ENCODE assay signal across 13 cellular contexts in genomic region chr2:174588463-174588862, GRCh38. TPM values are rescaled to one million over a fixed set of nuclear protein-coding genes. Genes with fewer than 3 reads are reported as not detected.
A peak's percentile ranks its signal among the peaks of the same experiment; 100 is the strongest.
DNase-seq lines count a peak whose midpoint lies in the region; ATAC-seq and TF ChIP-seq lines count a peak whose summit lies in the region.
"Had no signal": no experiment of that assay in that cellular context is flagged by ENCODE, and none has a peak within 500 bp of the region (broad histone marks: within the 10 kb centered on the region; RNA-seq: fewer than 3 reads in every experiment).

No MANE protein-coding gene starts in this region.

- H3K4me3 ChIP-seq in fibroblast of the aortic adventitia (ENCODE audit: low read depth, low read length) = no peak overlapping the region
- peak overlapping the region; percentile 31 for H3K4me3 ChIP-seq in rectal smooth muscle tissue (ENCODE audit: low read length)
- H3K4me3 ChIP-seq: GM12878 had no signal

- no peak overlapping the region for H3K9ac ChIP-seq in rectal smooth muscle tissue (ENCODE audit: low read length)

- H3K4me1 ChIP-seq in rectal smooth muscle tissue (ENCODE audit: control insufficient read depth, insufficient read depth, low read length) = peaks cover 11% of the 10 kb centered on the region

- no peaks in the 10 kb centered on the region for H3K27me3 Mint-ChIP-seq in T-helper 1 cell treated with Interleukin-12 subunit alpha and Interleukin-12 subunit beta and Interleukin-4 antibody, amounts not matched to agents 30 μg/mL and 1 μg/mL, for 36 hours (ENCODE audit: low read depth)
- no peaks in the 10 kb centered on the region for H3K27me3 Mint-ChIP-seq in T-cell

- peak overlapping the region; percentile 79 for H3K27ac Mint-ChIP-seq in T-helper 1 cell treated with Interleukin-12 subunit alpha and Interleukin-12 subunit beta and Interleukin-4 antibody, amounts not matched to agents 30 μg/mL and 1 μg/mL, for 36 hours
- peak overlapping the region; percentile 85 to 87 for H3K27ac Mint-ChIP-seq in T-cell

- H3K9me3 Mint-ChIP-seq in T-helper 1 cell treated with Interleukin-12 subunit alpha and Interleukin-12 subunit beta and Interleukin-4 antibody, amounts not matched to agents 30 μg/mL and 1 μg/mL, for 36 hours = no peaks in the 10 kb centered on the region
- H3K9me3 Mint-ChIP-seq in T-cell = no peaks in the 10 kb centered on the region

- H3K27me3 ChIP-seq in rectal smooth muscle tissue (ENCODE audit: control insufficient read depth, insufficient read depth, low read length) = no peaks in the 10 kb centered on the region

- no peak overlapping the region for H3K27ac ChIP-seq in rectal smooth muscle tissue (ENCODE audit: low read depth, low read length)
- H3K27ac ChIP-seq: 22Rv1 had no signal

- ATAC-seq in T-cell (replicated peaks in 1 of 4) = no peak
- ATAC-seq in GM19324 (IDR thresholded peaks at IDR 0.05; ENCODE audit: low FRiP score, unreplicated experiment) = no peak
- ATAC-seq: GM12878 had no signal

- no peaks in the 10 kb centered on the region for H3K36me3 ChIP-seq in rectal smooth muscle tissue (ENCODE audit: control insufficient read depth, insufficient read depth, low read length)

- peak overlapping the region; percentile 42 for H3K4me3 Mint-ChIP-seq in T-helper 1 cell treated with Interleukin-12 subunit alpha and Interleukin-12 subunit beta and Interleukin-4 antibody, amounts not matched to agents 30 μg/mL and 1 μg/mL, for 36 hours
- peak overlapping the region; percentile 67 to 77 (median 70) for H3K4me3 Mint-ChIP-seq in T-cell

- CTCF ChIA-PET in T-cell (lab: Charles Lee) = no interaction called here

- peaks cover 51% of the 10 kb centered on the region for H3K36me3 Mint-ChIP-seq in T-helper 1 cell treated with Interleukin-12 subunit alpha and Interleukin-12 subunit beta and Interleukin-4 antibody, amounts not matched to agents 30 μg/mL and 1 μg/mL, for 36 hours (ENCODE audit: low read depth)
- H3K36me3 Mint-ChIP-seq in T-cell = peaks cover 61% of the 10 kb centered on the region

- H3K4me1 Mint-ChIP-seq in T-helper 1 cell treated with Interleukin-12 subunit alpha and Interleukin-12 subunit beta and Interleukin-4 antibody, amounts not matched to agents 30 μg/mL and 1 μg/mL, for 36 hours (ENCODE audit: low read depth) = peaks cover 74% of the 10 kb centered on the region
- H3K4me1 Mint-ChIP-seq in T-cell = peaks cover 89 to 94% (median 91%) of the 10 kb centered on the region in 3 donors

- no peak for TF ChIP-seq CTCF in fibroblast of the aortic adventitia (IDR thresholded peaks at IDR 0.05; ENCODE audit: insufficient read depth, low read length)

- DNase-seq in T-helper 1 cell (no peak), T-cell (no peak), fibroblast of the aortic adventitia (ENCODE audit: low read depth) (peak; percentile 53), retina (no peak), glomerular visceral epithelial cell (ENCODE audit: extremely low spot score) (no peak)
- DNase-seq: DMS 273 treated with DMSO at 0.1 percent for 48 hours; GOT3; NK-92 treated with Interleukin-12 subunit alpha and Interleukin-12 subunit beta, amount 100 ng/mL, for 24 hours had no signal

- POLR2A ChIA-PET in T-cell (lab: Charles Lee) = interaction anchor here in 1 of 2 donors (0.5 kb wide), 1 partner anchor 13 kb away, joined by 6 read pairs; no protein-coding TSS in a partner anchor

RNA-seq across cellular contexts. Expression of gene WIPF1, which starts 9.1 kb away (rescaled TPM):
- 100 to 1,000 TPM; 349 to 412 (median 372) TPM for total RNA-seq in T-cell
- 20.5 and 24.6 TPM in 2 replicates for total RNA-seq in fibroblast of the aortic adventitia (ENCODE audit: low replicate concordance)

Comparison
In these comparisons a context has a peak if more than half of its experiments do, and no peak if none do; other contexts are left out.
1. RNA of gene WIPF1, which starts 9.1 kb away (total RNA-seq): 349 to 412 TPM in T-cell; 20.5 to 24.6 TPM in fibroblast of the aortic adventitia; every median in the first group is over 10 times any median in the second.